36 cellular contexts compared by ENCODE assay signal in the genomic region with DNA sequence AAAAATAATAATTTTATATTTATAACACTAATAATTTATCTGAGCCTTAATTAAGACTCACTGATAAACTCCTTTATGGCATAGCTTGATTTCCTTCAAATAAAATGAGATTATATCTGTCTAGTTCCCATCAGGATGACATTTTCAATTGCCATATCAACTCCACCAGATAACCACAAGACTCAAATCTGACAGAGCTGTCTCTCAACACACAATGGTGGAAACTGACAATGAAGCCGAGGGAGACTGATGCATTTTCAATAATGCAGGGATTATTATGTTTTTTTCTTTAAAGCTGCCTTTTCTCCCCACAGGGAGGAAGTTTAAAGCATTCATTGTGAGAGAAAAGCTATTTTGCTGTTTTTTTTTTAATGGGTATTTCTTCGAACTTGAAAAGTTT.
"Had no signal": no experiment of that assay in that cellular context is flagged by ENCODE, and none has a peak within 500 bp of the region (broad histone marks: within the 10 kb centered on the region; RNA-seq: fewer than 3 reads in every experiment).

No MANE protein-coding gene starts in this region.

- H3K36me3 Mint-ChIP-seq: activated CD8-positive, alpha-beta memory T cell treated with anti-CD3 and anti-CD28 coated beads, Interleukin-2, amount 10 ng/mL, durations not matched to agents 7 days and 5 days; activated naive CD4-positive, alpha-beta T cell treated with anti-CD3 and anti-CD28 coated beads, Interleukin-2, amount 10 ng/mL, durations not matched to agents 7 days and 5 days; activated naive CD4-positive, alpha-beta T cell treated with anti-CD3 and anti-CD28 coated beads, Interleukin-2, amount 50 U/mL, for 24 hours; activated naive CD8-positive, alpha-beta T cell; activated naive CD8-positive, alpha-beta T cell treated with anti-CD3 and anti-CD28 coated beads, Interleukin-2, amount 10 ng/mL, durations not matched to agents 7 days and 5 days; brain had no signal

- H3K9me3 Mint-ChIP-seq: activated CD4-positive, alpha-beta T cell treated with anti-CD3 and anti-CD28 coated beads, Interleukin-2, amount 10 ng/mL, durations not matched to agents 24 days and 14 days had no signal

- H3K27ac ChIP-seq: ascending aorta, cardiac muscle cell, VCaP had no signal

- H3K27me3 Mint-ChIP-seq: activated B cell treated with CpG ODN at 0.5 μM for 24 hours; activated CD4-positive, alpha-beta memory T cell treated with anti-CD3 and anti-CD28 coated beads, Interleukin-2, amount 10 ng/mL, durations not matched to agents 7 days and 5 days; activated CD4-positive, alpha-beta T cell treated with anti-CD3 and anti-CD28 coated beads, Interleukin-2, amount 10 ng/mL, durations not matched to agents 24 days and 14 days; activated CD8-positive, alpha-beta memory T cell treated with anti-CD3 and anti-CD28 coated beads, Interleukin-2, amount 10 ng/mL, durations not matched to agents 7 days and 5 days; activated naive CD4-positive, alpha-beta T cell treated with anti-CD3 and anti-CD28 coated beads, Interleukin-2, amount 10 ng/mL, durations not matched to agents 7 days and 5 days; activated naive CD4-positive, alpha-beta T cell treated with anti-CD3 and anti-CD28 coated beads, Interleukin-2, amount 50 U/mL, for 24 hours; activated naive CD8-positive, alpha-beta T cell; activated naive CD8-positive, alpha-beta T cell treated with anti-CD3 and anti-CD28 coated beads, Interleukin-2, amount 10 ng/mL, durations not matched to agents 7 days and 5 days; activated naive CD8-positive, alpha-beta T cell treated with anti-CD3 and anti-CD28 coated beads, Interleukin-2, amount 50 U/mL, for 24 hours; activated T-cell treated with anti-CD3 and anti-CD28 coated beads, Interleukin-2, amount 50 U/mL, for 24 hours; brain; central memory CD8-positive, alpha-beta T cell had no signal

- H3K4me3 ChIP-seq: ascending aorta, cardiac muscle cell had no signal

- H3K27ac Mint-ChIP-seq: activated B cell treated with CpG ODN at 0.5 μM for 24 hours; activated CD4-positive, alpha-beta memory T cell treated with anti-CD3 and anti-CD28 coated beads, Interleukin-2, amount 10 ng/mL, durations not matched to agents 7 days and 5 days; activated CD4-positive, alpha-beta T cell treated with anti-CD3 and anti-CD28 coated beads, Interleukin-2, amount 10 ng/mL, durations not matched to agents 24 days and 14 days; activated CD8-positive, alpha-beta memory T cell treated with anti-CD3 and anti-CD28 coated beads, Interleukin-2, amount 10 ng/mL, durations not matched to agents 7 days and 5 days; activated CD8-positive, alpha-beta T cell treated with anti-CD3 and anti-CD28 coated beads, Interleukin-2, amount 10 ng/mL, durations not matched to agents 7 days and 5 days; activated naive CD4-positive, alpha-beta T cell treated with anti-CD3 and anti-CD28 coated beads, Interleukin-2, amount 10 ng/mL, durations not matched to agents 7 days and 5 days; activated naive CD4-positive, alpha-beta T cell treated with anti-CD3 and anti-CD28 coated beads, Interleukin-2, amount 50 U/mL, for 24 hours; activated naive CD8-positive, alpha-beta T cell; activated naive CD8-positive, alpha-beta T cell treated with anti-CD3 and anti-CD28 coated beads, Interleukin-2, amount 10 ng/mL, durations not matched to agents 7 days and 5 days; activated naive CD8-positive, alpha-beta T cell treated with anti-CD3 and anti-CD28 coated beads, Interleukin-2, amount 50 U/mL, for 24 hours; activated T-cell treated with anti-CD3 and anti-CD28 coated beads, Interleukin-2, amount 50 U/mL, for 24 hours; activated T-helper 2 cell treated with anti-CD3 and anti-CD28 coated beads, Interferon-gamma antibody, Interleukin-2, Interleukin-4, amounts not matched to agents 10 μg/mL and 5 μg/mL and 100 μg/mL, durations not matched to agents 14 hours and 24 hours and 36 hours; brain; T-helper 1 cell treated with Interleukin-12 subunit alpha and Interleukin-12 subunit beta and Interleukin-4 antibody, amounts not matched to agents 30 μg/mL and 1 μg/mL, for 36 hours; T-helper 2 cell treated with Interferon-gamma antibody and Interleukin-4, amounts not matched to agents 5 μg/mL and 100 μg/mL, for 36 hours had no signal

- H3K4me1 Mint-ChIP-seq: activated B cell treated with CpG ODN at 0.5 μM for 24 hours; activated CD4-positive, alpha-beta memory T cell treated with anti-CD3 and anti-CD28 coated beads, Interleukin-2, amount 10 ng/mL, durations not matched to agents 7 days and 5 days; activated CD4-positive, alpha-beta T cell treated with anti-CD3 and anti-CD28 coated beads, Interleukin-2, amount 10 ng/mL, durations not matched to agents 24 days and 14 days; activated CD8-positive, alpha-beta memory T cell treated with anti-CD3 and anti-CD28 coated beads, Interleukin-2, amount 10 ng/mL, durations not matched to agents 7 days and 5 days; activated naive CD4-positive, alpha-beta T cell treated with anti-CD3 and anti-CD28 coated beads, Interleukin-2, amount 10 ng/mL, durations not matched to agents 7 days and 5 days; activated naive CD4-positive, alpha-beta T cell treated with anti-CD3 and anti-CD28 coated beads, Interleukin-2, amount 50 U/mL, for 24 hours; activated naive CD8-positive, alpha-beta T cell treated with anti-CD3 and anti-CD28 coated beads, Interleukin-2, amount 10 ng/mL, durations not matched to agents 7 days and 5 days; activated naive CD8-positive, alpha-beta T cell treated with anti-CD3 and anti-CD28 coated beads, Interleukin-2, amount 50 U/mL, for 24 hours; central memory CD8-positive, alpha-beta T cell had no signal

- H3K27me3 ChIP-seq: ascending aorta, cardiac muscle cell had no signal

- H3K4me3 Mint-ChIP-seq: activated B cell treated with CpG ODN at 0.5 μM for 24 hours; activated CD4-positive, alpha-beta memory T cell treated with anti-CD3 and anti-CD28 coated beads, Interleukin-2, amount 10 ng/mL, durations not matched to agents 7 days and 5 days; activated CD4-positive, alpha-beta T cell treated with anti-CD3 and anti-CD28 coated beads, Interleukin-2, amount 10 ng/mL, durations not matched to agents 24 days and 14 days; activated CD8-positive, alpha-beta memory T cell treated with anti-CD3 and anti-CD28 coated beads, Interleukin-2, amount 10 ng/mL, durations not matched to agents 7 days and 5 days; activated CD8-positive, alpha-beta T cell treated with anti-CD3 and anti-CD28 coated beads, Interleukin-2, amount 10 ng/mL, durations not matched to agents 7 days and 5 days; activated naive CD4-positive, alpha-beta T cell treated with anti-CD3 and anti-CD28 coated beads, Interleukin-2, amount 10 ng/mL, durations not matched to agents 7 days and 5 days; activated naive CD4-positive, alpha-beta T cell treated with anti-CD3 and anti-CD28 coated beads, Interleukin-2, amount 50 U/mL, for 24 hours; activated naive CD8-positive, alpha-beta T cell; activated naive CD8-positive, alpha-beta T cell treated with anti-CD3 and anti-CD28 coated beads, Interleukin-2, amount 10 ng/mL, durations not matched to agents 7 days and 5 days; activated naive CD8-positive, alpha-beta T cell treated with anti-CD3 and anti-CD28 coated beads, Interleukin-2, amount 50 U/mL, for 24 hours; activated T-cell treated with anti-CD3 and anti-CD28 coated beads, Interleukin-2, amount 50 U/mL, for 24 hours; brain; central memory CD8-positive, alpha-beta T cell; T-helper 1 cell treated with Interleukin-12 subunit alpha and Interleukin-12 subunit beta and Interleukin-4 antibody, amounts not matched to agents 30 μg/mL and 1 μg/mL, for 36 hours; T-helper 2 cell treated with Interferon-gamma antibody and Interleukin-4, amounts not matched to agents 5 μg/mL and 100 μg/mL, for 36 hours had no signal

- H3K9me3 ChIP-seq: ascending aorta had no signal

- H3K4me1 ChIP-seq: ascending aorta had no signal

- DNase-seq: activated B cell treated with CpG ODN at 0.5 μM for 24 hours; activated CD4-positive, alpha-beta memory T cell treated with anti-CD3 and anti-CD28 coated beads, Interleukin-2, amount 10 ng/mL, durations not matched to agents 7 days and 5 days; activated CD4-positive, alpha-beta T cell treated with anti-CD3 and anti-CD28 coated beads for 4 hours; activated CD4-positive, alpha-beta T cell treated with anti-CD3 and anti-CD28 coated beads, Interleukin-2, amount 10 ng/mL, durations not matched to agents 24 days and 14 days; activated CD4-positive, alpha-beta T cell treated with anti-CD3 and anti-CD28 coated beads, Interleukin-2, amount 50 U/mL, for 1 hour; activated CD4-positive, alpha-beta T cell treated with anti-CD3 and anti-CD28 coated beads, Interleukin-2, amount 50 U/mL, for 4 hours; activated CD4-positive, CD25-positive, alpha-beta regulatory T cell treated with anti-CD3 and anti-CD28 coated beads, Interleukin-2, amount 50 U/mL, for 72 hours; activated CD8-positive, alpha-beta memory T cell treated with anti-CD3 and anti-CD28 coated beads for 24 hours; activated CD8-positive, alpha-beta memory T cell treated with anti-CD3 and anti-CD28 coated beads, Interleukin-2, amount 10 ng/mL, durations not matched to agents 7 days and 5 days; activated CD8-positive, alpha-beta memory T cell treated with anti-CD3 and anti-CD28 coated beads, Interleukin-2, amount 50 U/mL, for 48 hours; activated CD8-positive, alpha-beta T cell treated with anti-CD3 and anti-CD28 coated beads, Interleukin-2, amount 10 ng/mL, durations not matched to agents 7 days and 5 days; activated effector memory CD4-positive, alpha-beta T cell treated with Interleukin-2 at 50 U/mL for 16 hours; activated gamma-delta T cell; activated naive CD4-positive, alpha-beta T cell treated with anti-CD3 and anti-CD28 coated beads, Interleukin-2, amount 10 ng/mL, durations not matched to agents 7 days and 5 days; activated naive CD4-positive, alpha-beta T cell treated with Interleukin-2 at 50 U/mL for 16 hours; activated naive CD8-positive, alpha-beta T cell treated with anti-CD3 and anti-CD28 coated beads, Interleukin-2, amount 10 ng/mL, durations not matched to agents 7 days and 5 days; activated naive CD8-positive, alpha-beta T cell treated with anti-CD3 and anti-CD28 coated beads, Interleukin-2, amount 50 U/mL, for 24 hours; activated T-cell treated with anti-CD3 and anti-CD28 coated beads, Interleukin-2, amount 50 U/mL, for 24 hours; activated T-cell treated with anti-CD3 and anti-CD28 coated beads, Interleukin-2, amount 50 U/mL, for 48 hours; amygdala; anterior cingulate cortex; caudate nucleus; cerebellar nuclear complex; T-helper 1 cell; T-helper 2 cell; T-helper 9 cell had no signal

- ATAC-seq: activated CD8-positive, alpha-beta memory T cell treated with anti-CD3 and anti-CD28 coated beads, Interleukin-2, amount 10 ng/mL, durations not matched to agents 7 days and 5 days; activated CD8-positive, alpha-beta T cell treated with anti-CD3 and anti-CD28 coated beads, Interleukin-2, amount 10 ng/mL, durations not matched to agents 7 days and 5 days; activated naive CD8-positive, alpha-beta T cell treated with anti-CD3 and anti-CD28 coated beads, Interleukin-2, amount 50 U/mL, for 24 hours had no signal

- H3K36me3 ChIP-seq: ascending aorta, cardiac muscle cell had no signal
